Comparison of ENCODE assay signal across 10 cellular contexts in the genomic region with DNA sequence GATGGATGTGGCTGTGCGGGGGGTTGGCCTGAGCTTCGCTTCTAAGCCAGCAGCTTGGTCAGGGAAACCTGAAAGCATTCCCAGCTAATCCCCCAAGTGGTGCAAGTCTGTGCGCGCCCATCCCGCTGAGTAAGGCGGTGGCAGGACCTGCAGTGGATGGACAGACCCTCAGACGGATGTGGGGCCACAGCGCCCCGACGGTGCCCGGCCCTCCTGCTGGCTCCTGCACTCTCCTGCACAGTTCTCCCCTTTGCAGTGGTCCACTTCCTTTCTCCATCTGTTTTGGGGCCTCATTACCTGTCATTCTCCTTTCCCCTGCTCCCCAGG. TPM values are rescaled to one million over a fixed set of nuclear protein-coding genes. Genes with fewer than 3 reads are reported as not detected.
DNase-seq lines count a peak whose midpoint lies in the region; ATAC-seq, FAIRE-seq and TF ChIP-seq lines count a peak whose summit lies in the region.
"Had no signal": no experiment of that assay in that cellular context is flagged by ENCODE, and none has a peak within 500 bp of the region (broad histone marks: within the 10 kb centered on the region; RNA-seq: fewer than 3 reads in every experiment).

No MANE protein-coding gene starts in this region.

- no peak overlapping the region for H3K27ac Mint-ChIP-seq in mesothelial cell of epicardium

- intact Hi-C loops in GM12878 (cut with micrococcal nuclease; ENCODE audit: unreplicated experiment) = no loop called here

- H3K4me3 ChIP-seq in AG04450 (ENCODE audit: low read depth, low read length) = peak overlapping the region; percentile 58; the same call in 1 of the 2 replicates
- H3K4me3 ChIP-seq in GM12878 = peak overlapping the region; percentile 40; the same call in 1 of the 2 replicates

- RAD21 ChIA-PET in GM12878 (lab: Charles Lee; ENCODE audit: unreplicated experiment) = interaction anchor here (1.4 to 2.7 kb wide), 2 partner anchors 43 to 51 kb away, joined by 3 to 12 read pairs; a partner anchor contains a TSS

- SMC1A ChIA-PET in GM12878 (lab: Charles Lee; ENCODE audit: uncharacterized antibody, unreplicated experiment) = interaction anchor here (1.3 to 2.3 kb wide), 2 partner anchors 43 to 64 kb away, joined by 3 to 26 read pairs; no protein-coding TSS in a partner anchor

- no peaks in the 10 kb centered on the region for H3K36me3 Mint-ChIP-seq in mesothelial cell of epicardium

- H3K4me1 ChIP-seq in GM12878 (ENCODE audit: control insufficient read depth, insufficient read depth, low read length) = peaks cover 13% of the 10 kb centered on the region

- H3K9me3 Mint-ChIP-seq in mesothelial cell of epicardium = no peaks in the 10 kb centered on the region

- peaks cover 9% of the 10 kb centered on the region for H3K4me1 Mint-ChIP-seq in mesothelial cell of epicardium

- 62% methylated on average over 11 of the region's 11 CpGs for WGBS in GM12878 (ENCODE audit: insufficient coverage, insufficient replicate concordance, low lambda C conversion rate, missing lambda C conversion rate)

- H3K4me2 ChIP-seq in GM12878 (ENCODE audit: control insufficient read depth, insufficient read depth) = peak overlapping the region; percentile 97

- POLR2A ChIA-PET in AG04450 (lab: Yijun Ruan, JAX) (no interaction called here), GM12878 (lab: Charles Lee) (interaction anchor here (1.0 to 1.8 kb wide), 2 partner anchors 43 to 70 kb away, joined by 3 to 5 read pairs; a partner anchor contains a TSS)

- DNase-seq in AG04450 (ENCODE audit: low read depth, low spot score) (no peak), HS-27A (ENCODE audit: low read depth) (peak; percentile 8), GM12878 (ENCODE audit: low read depth, low spot score) (no peak), mesothelial cell of epicardium (ENCODE audit: low spot score in 2 of 2, unreplicated experiment in 2 of 2) (no peak), NCI-H526 (lab: John Stamatoyannopoulos, UW) (no peak)
- no peak for DNase-seq in stimulated activated CD4-positive, alpha-beta T cell treated with anti-CD3 and anti-CD28 coated beads, Interleukin-15, amount 100 ng/mL, for 24 hours
- DNase-seq in NK-92 treated with Interleukin-12 subunit alpha and Interleukin-12 subunit beta, amount 100 ng/mL, for 24 hours (lab: John Stamatoyannopoulos, UW) = no peak

- TF ChIP-seq CTCF in AG04450 (IDR thresholded peaks at IDR 0.05; ENCODE audit: low read depth, low read length) (no peak), GM12878 (IDR thresholded peaks at IDR 0.05 in 2 of 3, conservative IDR thresholded peaks at IDR 0.05 in 1 of 3; ENCODE audit: control insufficient read depth in 2 of 3, extremely low read depth in 1 of 3, insufficient read depth in 1 of 3, low read depth in 3 of 3, low read length in 3 of 3) (no peak), mesothelial cell of epicardium (IDR thresholded peaks at IDR 0.05; ENCODE audit: unreplicated experiment) (no peak)

- peak overlapping the region; percentile 81 for H2AFZ ChIP-seq in GM12878 (ENCODE audit: control insufficient read depth, low read depth, low read length)

- TF ChIP-seq EP300 in GM12878 (IDR thresholded peaks at IDR 0.05; ENCODE audit: borderline replicate concordance in 1 of 2, control insufficient read depth in 1 of 2, low read depth in 2 of 2, low read length in 2 of 2) = no peak

- TF ChIP-seq POLR2A in GM12878 (IDR thresholded peaks at IDR 0.05; ENCODE audit: low read depth, low read length) = no peak

- peak overlapping the region; percentile 52 for H3K4me3 Mint-ChIP-seq in mesothelial cell of epicardium

- no peaks in the 10 kb centered on the region for H3K36me3 ChIP-seq in GM12878 (ENCODE audit: control insufficient read depth in 2 of 2, insufficient read depth in 2 of 2, low read length in 1 of 2)

- in situ Hi-C loops in GM12878 (cut with MboI) = loop anchor here (5.0 kb wide), 1 partner anchor 37 kb away; no protein-coding TSS in a partner anchor

- H4K20me1 ChIP-seq in GM12878 (ENCODE audit: control insufficient read depth, insufficient read depth) = no peaks in the 10 kb centered on the region

- no peak for TF ChIP-seq RAD21 in GM12878 (IDR thresholded peaks at IDR 0.05; ENCODE audit: insufficient read depth, low read depth, low read length)

- no peak for FAIRE-seq in GM12878 (lab: Jason Lieb, UNC)

- BruUV-seq in GM12878 (replicated peaks; lab: Mats Ljungman, UMichigan) = no TSS peak

- ATAC-seq in GM12878 (no peak), HG02610 (IDR thresholded peaks at IDR 0.05; ENCODE audit: unreplicated experiment) (no peak)

- H3K9me3 ChIP-seq in AG04450 (ENCODE audit: control insufficient read depth, insufficient read depth, low read length) (no peaks in the 10 kb centered on the region; the same call in 1 of the 2 replicates), GM12878 (replicated peaks; ENCODE audit: control insufficient read depth, insufficient read depth, low read length) (no peaks in the 10 kb centered on the region)
- H3K9me3 ChIP-seq: body of pancreas had no signal

- CTCF ChIA-PET in AG04450 (lab: Charles Lee) = no interaction called here
- CTCF ChIA-PET in GM12878 (lab: Yijun Ruan, JAX) = interaction anchor here (1.2 to 2.4 kb wide), 3 partner anchors 10 to 64 kb away, joined by 5 to 10 read pairs (median 7); no protein-coding TSS in a partner anchor

- no peaks in the 10 kb centered on the region for H3K79me2 ChIP-seq in GM12878 (ENCODE audit: control insufficient read depth, insufficient read depth, low read length)

- no peaks in the 10 kb centered on the region for H3K27me3 Mint-ChIP-seq in mesothelial cell of epicardium (ENCODE audit: low read depth)

- H3K9ac ChIP-seq in GM12878 (ENCODE audit: control insufficient read depth, insufficient read depth, low read length) = no peak overlapping the region

- H3K27me3 ChIP-seq in AG04450 (ENCODE audit: control insufficient read depth, insufficient read depth, low read length) = no peaks in the 10 kb centered on the region
- H3K27me3 ChIP-seq in GM12878 (replicated peaks in 1 of 2; ENCODE audit: control insufficient read depth in 2 of 2, insufficient read depth in 2 of 2, low read length in 1 of 2) = no peaks in the 10 kb centered on the region
- H3K27me3 ChIP-seq: body of pancreas had no signal

- H3K27ac ChIP-seq in AG04450 (ENCODE audit: low read depth, low read length) = no peak overlapping the region
- no peak overlapping the region for H3K27ac ChIP-seq in GM12878 (ENCODE audit: control insufficient read depth, insufficient read depth)
- H3K27ac ChIP-seq: body of pancreas had no signal

RNA-seq across cellular contexts. Expression of a gene that starts 2.3 kb away (rescaled TPM):
- 0.22 and 0.50 TPM in 2 replicates for polyA plus RNA-seq in AG04450 (2011; rRNA removed)
- 0.17 and 8.4 TPM in 2 replicates for polyA minus RNA-seq in AG04450 (2011; rRNA and poly(A)+ RNA removed)
- total RNA-seq in GM12878 (2013; cell fraction: nucleolus; rRNA removed) = 1.7 and 4.7 TPM in 2 replicates
- 0.28 and 0.38 TPM in 2 replicates for total RNA-seq in GM12878 (2014; rRNA removed)
- total RNA-seq in GM12878 (2014; rRNA removed; fragmentation: Illumina TruSeq; extraction: Trizol) = 0.28 and 1.6 TPM in 2 replicates
- 0.96 and 1.1 TPM in 2 replicates for total RNA-seq in GM12878 (2021)
- 0.81 TPM for polyA plus RNA-seq in GM12878 (2011; ENCODE audit: low read depth)
- 0.35 and 0.62 TPM in 2 replicates for polyA plus RNA-seq in GM12878 (2011; rRNA removed)
- polyA plus RNA-seq in GM12878 (2011; cell fraction: cytosol; rRNA removed) = 0.77 and 0.79 TPM in 2 replicates
- polyA plus RNA-seq in GM12878 (2011; cell fraction: nucleus; rRNA removed) = 7.5 and 32.6 TPM in 2 replicates
- polyA plus RNA-seq in GM12878 (2012) = 1.8 and 2.3 TPM in 2 replicates
- 0.54 and 1.8 TPM in 2 replicates for polyA plus RNA-seq in GM12878 (2014; fragmentation: Illumina TruSeq; extraction: Trizol)
- polyA plus RNA-seq in GM12878 (2014; fragmentation: Nextera tagmentation; extraction: Ambion mirVana) = under 1 TPM; 0.13 to 0.37 TPM
- 0.77 and 1.3 TPM in 2 replicates for polyA plus RNA-seq in GM12878 (2014; rRNA removed)
- polyA plus RNA-seq in GM12878 (2016; fragmentation: Nextera tagmentation; extraction: Ambion mirVana) = 1 to 10 TPM; 1.5 to 1.7 TPM
- polyA minus RNA-seq in GM12878 (2011; rRNA and poly(A)+ RNA removed) = 0.29 and 0.88 TPM in 2 replicates
- 1.5 TPM in 1 of 2 replicates, not detected in the other for polyA minus RNA-seq in GM12878 (2011; cell fraction: cytosol; rRNA and poly(A)+ RNA removed)
- 0.97 and 1.2 TPM in 2 replicates for polyA minus RNA-seq in GM12878 (2011; cell fraction: nucleus; rRNA and poly(A)+ RNA removed)
- 2.9 to 3.6 TPM (median 3.0 TPM) in 3 replicates for total RNA-seq in mesothelial cell of epicardium
- total RNA-seq: body of pancreas, Daoy had no signal

RNA-seq across cellular contexts. Expression of a gene that starts 16.9 kb away (rescaled TPM):
- polyA plus RNA-seq in AG04450 (2011; rRNA removed) = 12.2 and 13.8 TPM in 2 replicates
- polyA minus RNA-seq in AG04450 (2011; rRNA and poly(A)+ RNA removed) = 13.5 and 25.8 TPM in 2 replicates
- 35.6 and 42.0 TPM in 2 replicates for total RNA-seq in GM12878 (2013; cell fraction: nucleolus; rRNA removed)
- total RNA-seq in GM12878 (2014; rRNA removed) = 18.4 and 18.5 TPM in 2 replicates
- total RNA-seq in GM12878 (2014; rRNA removed; fragmentation: Illumina TruSeq; extraction: Trizol) = 9.8 and 10.6 TPM in 2 replicates
- 34.9 and 42.1 TPM in 2 replicates for total RNA-seq in GM12878 (2021)
- 20.4 TPM for polyA plus RNA-seq in GM12878 (2011; ENCODE audit: low read depth)
- 6.7 and 17.8 TPM in 2 replicates for polyA plus RNA-seq in GM12878 (2011; rRNA removed)
- polyA plus RNA-seq in GM12878 (2011; cell fraction: cytosol; rRNA removed) = 18.5 and 24.5 TPM in 2 replicates
- 252 and 297 TPM in 2 replicates for polyA plus RNA-seq in GM12878 (2011; cell fraction: nucleus; rRNA removed)
- 23.9 and 37.6 TPM in 2 replicates for polyA plus RNA-seq in GM12878 (2012)
- polyA plus RNA-seq in GM12878 (2014; fragmentation: Illumina TruSeq; extraction: Trizol) = 9.9 and 16.6 TPM in 2 replicates
- polyA plus RNA-seq in GM12878 (2014; fragmentation: Nextera tagmentation; extraction: Ambion mirVana) = under 1 TPM; 0.18 to 0.46 TPM
- 34.9 and 44.3 TPM in 2 replicates for polyA plus RNA-seq in GM12878 (2014; rRNA removed)
- 1 to 10 TPM; 6.0 to 6.8 TPM for polyA plus RNA-seq in GM12878 (2016; fragmentation: Nextera tagmentation; extraction: Ambion mirVana)
- polyA minus RNA-seq in GM12878 (2011; rRNA and poly(A)+ RNA removed) = 2.6 and 11.2 TPM in 2 replicates
- polyA minus RNA-seq in GM12878 (2011; cell fraction: cytosol; rRNA and poly(A)+ RNA removed) = 6.8 and 8.7 TPM in 2 replicates
- 19.3 and 28.2 TPM in 2 replicates for polyA minus RNA-seq in GM12878 (2011; cell fraction: nucleus; rRNA and poly(A)+ RNA removed)
- 73.9 to 78.5 TPM (median 76.8 TPM) in 3 replicates for total RNA-seq in mesothelial cell of epicardium

RNA-seq across cellular contexts. Expression of a gene that starts 34.4 kb away (rescaled TPM):
- polyA plus RNA-seq in AG04450 (2011; rRNA removed) = 107 and 110 TPM in 2 replicates
- 55.5 and 69.2 TPM in 2 replicates for polyA minus RNA-seq in AG04450 (2011; rRNA and poly(A)+ RNA removed)
- total RNA-seq in GM12878 (2013; cell fraction: nucleolus; rRNA removed) = 37.3 and 53.1 TPM in 2 replicates
- total RNA-seq in GM12878 (2014; rRNA removed) = 245 and 274 TPM in 2 replicates
- 145 and 161 TPM in 2 replicates for total RNA-seq in GM12878 (2014; rRNA removed; fragmentation: Illumina TruSeq; extraction: Trizol)
- 258 and 260 TPM in 2 replicates for total RNA-seq in GM12878 (2021)
- polyA plus RNA-seq in GM12878 (2011; ENCODE audit: low read depth) = 101 TPM
- polyA plus RNA-seq in GM12878 (2011; rRNA removed) = 68.9 and 117 TPM in 2 replicates
- polyA plus RNA-seq in GM12878 (2011; cell fraction: cytosol; rRNA removed) = 134 and 152 TPM in 2 replicates
- polyA plus RNA-seq in GM12878 (2011; cell fraction: nucleus; rRNA removed) = 285 and 312 TPM in 2 replicates
- 141 and 149 TPM in 2 replicates for polyA plus RNA-seq in GM12878 (2012)
- polyA plus RNA-seq in GM12878 (2014; fragmentation: Illumina TruSeq; extraction: Trizol) = 92.2 and 172 TPM in 2 replicates
- polyA plus RNA-seq in GM12878 (2014; fragmentation: Nextera tagmentation; extraction: Ambion mirVana) = 100 to 1,000 TPM in 1 of 2 experiments, 10 to 100 TPM in 1; 23.4 to 101 TPM
- 191 and 231 TPM in 2 replicates for polyA plus RNA-seq in GM12878 (2014; rRNA removed)
- 100 to 1,000 TPM; 336 to 354 TPM for polyA plus RNA-seq in GM12878 (2016; fragmentation: Nextera tagmentation; extraction: Ambion mirVana)
- polyA minus RNA-seq in GM12878 (2011; rRNA and poly(A)+ RNA removed) = 44.5 and 58.9 TPM in 2 replicates
- polyA minus RNA-seq in GM12878 (2011; cell fraction: cytosol; rRNA and poly(A)+ RNA removed) = 42.5 and 43.7 TPM in 2 replicates
- polyA minus RNA-seq in GM12878 (2011; cell fraction: nucleus; rRNA and poly(A)+ RNA removed) = 27.7 and 43.2 TPM in 2 replicates
- 122 to 134 TPM (median 127 TPM) in 3 replicates for total RNA-seq in mesothelial cell of epicardium

RNA-seq across cellular contexts. Expression of a gene that starts 44.5 kb away (rescaled TPM):
- polyA plus RNA-seq in AG04450 (2011; rRNA removed) (9.0 and 11.7 TPM in 2 replicates), GM12878 (2011; rRNA removed) (5.0 and 10.5 TPM in 2 replicates), GM12878 (2014; fragmentation: Illumina TruSeq; extraction: Trizol) (0.22 and 3.1 TPM in 2 replicates), GM12878 (2014; fragmentation: Nextera tagmentation; extraction: Ambion mirVana) (under 1 TPM; 0.47 to 0.69 TPM), GM12878 (2014; rRNA removed) (32.0 and 32.1 TPM in 2 replicates), GM12878 (2016; fragmentation: Nextera tagmentation; extraction: Ambion mirVana) (10 to 100 TPM; 26.8 to 33.2 TPM)
- 5.4 and 5.7 TPM in 2 replicates for polyA minus RNA-seq in AG04450 (2011; rRNA and poly(A)+ RNA removed)
- 57.4 and 73.1 TPM in 2 replicates for total RNA-seq in GM12878 (2013; cell fraction: nucleolus; rRNA removed)
- total RNA-seq in GM12878 (2014; rRNA removed) (31.1 and 32.8 TPM in 2 replicates), GM12878 (2014; rRNA removed; fragmentation: Illumina TruSeq; extraction: Trizol) (8.6 and 9.4 TPM in 2 replicates), GM12878 (2021) (25.1 and 29.3 TPM in 2 replicates), mesothelial cell of epicardium (26.8 to 30.1 TPM (median 29.7 TPM) in 3 replicates)
- 5.5 TPM for polyA plus RNA-seq in GM12878 (2011; ENCODE audit: low read depth)
- 13.6 and 23.3 TPM in 2 replicates for polyA plus RNA-seq in GM12878 (2011; cell fraction: cytosol; rRNA removed)
- 30.9 and 53.5 TPM in 2 replicates for polyA plus RNA-seq in GM12878 (2011; cell fraction: nucleus; rRNA removed)
- 24.6 and 33.2 TPM in 2 replicates for polyA plus RNA-seq in GM12878 (2012)
- 5.3 and 12.3 TPM in 2 replicates for polyA minus RNA-seq in GM12878 (2011; rRNA and poly(A)+ RNA removed)
- polyA minus RNA-seq in GM12878 (2011; cell fraction: cytosol; rRNA and poly(A)+ RNA removed) = 4.8 and 6.7 TPM in 2 replicates
- polyA minus RNA-seq in GM12878 (2011; cell fraction: nucleus; rRNA and poly(A)+ RNA removed) = 5.8 and 19.0 TPM in 2 replicates

RNA-seq across cellular contexts. Expression of a gene that starts 51.2 kb away (rescaled TPM):
- polyA plus RNA-seq in AG04450 (2011; rRNA removed) (not detected in 2 replicates), GM12878 (2011; rRNA removed) (32.1 and 53.9 TPM in 2 replicates), GM12878 (2014; fragmentation: Illumina TruSeq; extraction: Trizol) (38.0 and 62.8 TPM in 2 replicates), GM12878 (2014; fragmentation: Nextera tagmentation; extraction: Ambion mirVana) (1 to 10 TPM; 1.2 to 7.0 TPM), GM12878 (2014; rRNA removed) (125 and 129 TPM in 2 replicates), GM12878 (2016; fragmentation: Nextera tagmentation; extraction: Ambion mirVana) (100 to 1,000 TPM in 1 of 2 experiments, 10 to 100 TPM in 1; 98.1 to 114 TPM)
- polyA minus RNA-seq in AG04450 (2011; rRNA and poly(A)+ RNA removed) = not detected in 2 replicates
- total RNA-seq in GM12878 (2013; cell fraction: nucleolus; rRNA removed) = 137 and 156 TPM in 2 replicates
- total RNA-seq in GM12878 (2014; rRNA removed) (93.0 and 99.7 TPM in 2 replicates), GM12878 (2014; rRNA removed; fragmentation: Illumina TruSeq; extraction: Trizol) (41.5 and 45.1 TPM in 2 replicates), GM12878 (2021) (86.1 and 91.6 TPM in 2 replicates), mesothelial cell of epicardium (not detected in 3 replicates)
- 24.1 TPM for polyA plus RNA-seq in GM12878 (2011; ENCODE audit: low read depth)
- 62.7 and 74.0 TPM in 2 replicates for polyA plus RNA-seq in GM12878 (2011; cell fraction: cytosol; rRNA removed)
- 333 and 375 TPM in 2 replicates for polyA plus RNA-seq in GM12878 (2011; cell fraction: nucleus; rRNA removed)
- 71.8 and 78.8 TPM in 2 replicates for polyA plus RNA-seq in GM12878 (2012)
- 22.8 and 49.7 TPM in 2 replicates for polyA minus RNA-seq in GM12878 (2011; rRNA and poly(A)+ RNA removed)
- polyA minus RNA-seq in GM12878 (2011; cell fraction: cytosol; rRNA and poly(A)+ RNA removed) = 17.9 and 18.0 TPM in 2 replicates
- polyA minus RNA-seq in GM12878 (2011; cell fraction: nucleus; rRNA and poly(A)+ RNA removed) = 38.1 and 48.0 TPM in 2 replicates
- total RNA-seq: body of pancreas, Daoy had no signal
